In the genomic region with DNA sequence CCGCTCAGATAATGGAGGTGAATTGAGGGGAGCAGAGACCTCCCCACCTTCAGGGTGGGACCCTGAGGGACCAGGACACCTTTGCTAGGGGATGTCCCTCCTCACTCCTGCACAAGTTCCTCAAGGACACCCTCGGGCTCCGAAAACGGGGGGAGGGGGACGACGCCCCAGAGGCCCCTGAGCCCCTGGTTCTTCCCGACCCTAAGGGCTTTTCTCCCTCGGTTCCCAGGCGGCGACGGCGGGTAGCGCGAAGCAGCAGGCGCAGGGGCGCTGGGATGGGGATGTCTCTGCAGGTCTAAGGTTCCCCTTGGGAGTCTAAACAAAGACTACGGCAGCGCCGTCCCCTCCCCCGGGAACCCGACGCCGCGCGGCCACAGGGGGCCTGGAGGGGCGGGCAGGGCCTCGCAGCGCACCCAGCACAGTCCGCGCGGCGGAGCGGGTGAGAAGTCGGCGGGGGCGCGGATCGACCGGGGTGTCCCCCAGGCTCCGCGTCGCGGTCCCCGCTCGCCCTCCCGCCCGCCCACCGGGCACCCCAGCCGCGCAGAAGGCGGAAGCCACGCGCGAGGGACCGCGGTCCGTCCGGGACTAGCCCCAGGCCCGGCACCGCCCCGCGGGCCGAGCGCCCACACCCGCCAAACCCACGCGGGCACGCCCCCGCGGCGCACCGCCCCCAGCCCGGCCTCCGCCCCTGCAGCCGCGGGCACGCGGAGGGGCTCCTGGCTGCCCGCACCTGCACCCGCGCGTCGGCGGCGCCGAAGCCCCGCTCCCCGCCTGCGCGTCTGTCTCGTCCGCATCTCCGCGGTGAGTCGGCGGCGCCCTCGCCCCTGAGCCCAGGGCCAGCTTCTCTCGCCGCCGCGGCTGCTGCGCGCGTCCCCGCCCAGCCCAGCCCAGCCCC, we compare ENCODE assay signal across 9 cellular contexts. TPM values are rescaled to one million over a fixed set of nuclear protein-coding genes. Genes with fewer than 3 reads are reported as not detected.
DNase-seq lines count a peak whose midpoint lies in the region; TF ChIP-seq lines count a peak whose summit lies in the region.
"Had no signal": no experiment of that assay in that cellular context is flagged by ENCODE, and none has a peak within 500 bp of the region (broad histone marks: within the 10 kb centered on the region; RNA-seq: fewer than 3 reads in every experiment).

No MANE protein-coding gene starts in this region.

- TF ChIP-seq EP300 in suprapubic skin (IDR thresholded peaks at IDR 0.05): no peak

- peak; percentile 46 for DNase-seq in NCI-H748 (lab: John Stamatoyannopoulos, UW; ENCODE audit: unreplicated experiment)
- no peak for DNase-seq in NCI-H748 treated with DMSO at 0.1 percent for 48 hours (lab: John Stamatoyannopoulos, UW)
- DNase-seq in activated CD8-positive, alpha-beta memory T cell treated with anti-CD3 and anti-CD28 coated beads, Interleukin-2, amount 50 U/mL, for 48 hours: peak; percentile 60
- no peak for DNase-seq in suprapubic skin (ENCODE audit: low spot score in 2 of 2)
- DNase-seq in OCI-M1 (lab: John Stamatoyannopoulos, UW): no peak
- no peak for DNase-seq in NCI-H1092 (lab: John Stamatoyannopoulos, UW)
- no peak for DNase-seq in COLO829 (ENCODE audit: low spot score)
- DNase-seq: CD4-positive, CD25-positive, alpha-beta regulatory T cell had no signal

- WGBS in suprapubic skin: 20% methylated on average over 3 of the region's 106 CpGs

- peaks cover 24% of the 10 kb centered on the region for H3K4me1 ChIP-seq in suprapubic skin

- H3K4me3 ChIP-seq in iPS-11a (ENCODE audit: low read depth, low read length) (peak overlapping the region; percentile 54), suprapubic skin (peak overlapping the region; percentile 80)

- no peaks in the 10 kb centered on the region for H3K9me3 ChIP-seq in suprapubic skin

- peaks cover 53% of the 10 kb centered on the region for H3K27me3 ChIP-seq in suprapubic skin

- no peak for TF ChIP-seq CTCF in suprapubic skin (IDR thresholded peaks at IDR 0.05)

- H3K36me3 ChIP-seq in suprapubic skin: no peaks in the 10 kb centered on the region

- TF ChIP-seq POLR2A in suprapubic skin (IDR thresholded peaks at IDR 0.05): no peak

- peak overlapping the region; percentile 50 for H3K27ac ChIP-seq in suprapubic skin

RNA-seq across cellular contexts. Expression of a gene that starts 36.7 kb away (rescaled TPM):
- 10 to 100 TPM; 42.5 to 70.3 (median 50.7) TPM for total RNA-seq in suprapubic skin

RNA-seq across cellular contexts. Expression of a gene that starts 52.1 kb away (rescaled TPM):
- total RNA-seq in suprapubic skin: 10 to 100 TPM; 42.6 to 71.8 (median 51.7) TPM

Comparison
In these comparisons a context has a peak if more than half of its experiments do, and no peak if none do; other contexts are left out.
1. DNase-seq: peak in NCI-H748 (single experiment) and activated CD8-positive, alpha-beta memory T cell treated with anti-CD3 and anti-CD28 coated beads, Interleukin-2, amount 50 U/mL, for 48 hours (single experiment); none in NCI-H748 treated with DMSO at 0.1 percent for 48 hours (single experiment), suprapubic skin (0 of 2), OCI-M1 (single experiment), NCI-H1092 (single experiment) and COLO829 (single experiment).